33 cellular contexts compared by ENCODE assay signal in genomic region chr18:8965398-8965797, GRCh38.
"Had no signal": no experiment of that assay in that cellular context is flagged by ENCODE, and none has a peak within 500 bp of the region (broad histone marks: within the 10 kb centered on the region; RNA-seq: fewer than 3 reads in every experiment).

No MANE protein-coding gene starts in this region.

- H3K9me3 Mint-ChIP-seq: activated CD4-positive, alpha-beta memory T cell treated with anti-CD3 and anti-CD28 coated beads, Interleukin-2, amount 10 ng/mL, durations not matched to agents 7 days and 5 days; activated CD4-positive, alpha-beta T cell treated with anti-CD3 and anti-CD28 coated beads, Interleukin-2, amount 10 ng/mL, durations not matched to agents 7 days and 5 days; activated naive CD4-positive, alpha-beta T cell treated with anti-CD3 and anti-CD28 coated beads, Interleukin-2, amount 10 ng/mL, durations not matched to agents 7 days and 5 days; activated naive CD4-positive, alpha-beta T cell treated with anti-CD3 and anti-CD28 coated beads, Interleukin-2, amount 50 U/mL, for 72 hours; activated naive CD8-positive, alpha-beta T cell treated with anti-CD3 and anti-CD28 coated beads, Interleukin-2, amount 10 ng/mL, durations not matched to agents 7 days and 5 days; activated T-cell treated with anti-CD3 and anti-CD28 coated beads, Interleukin-2, amount 50 U/mL, for 24 hours; activated T-cell treated with anti-CD3 and anti-CD28 coated beads, Interleukin-2, amount 50 U/mL, for 72 hours; effector memory CD8-positive, alpha-beta T cell had no signal

- H3K27ac ChIP-seq: ascending aorta, breast epithelium, cardiac muscle cell, colonic mucosa, esophagus muscularis mucosa, foreskin keratinocyte, gastrocnemius medialis, heart left ventricle, VCaP had no signal

- H3K27ac Mint-ChIP-seq: activated CD4-positive, alpha-beta memory T cell treated with anti-CD3 and anti-CD28 coated beads, Interleukin-2, amount 10 ng/mL, durations not matched to agents 7 days and 5 days; activated CD4-positive, alpha-beta T cell treated with anti-CD3 and anti-CD28 coated beads, Interleukin-2, amount 10 ng/mL, durations not matched to agents 7 days and 5 days; activated naive CD4-positive, alpha-beta T cell treated with anti-CD3 and anti-CD28 coated beads, Interleukin-2, amount 10 ng/mL, durations not matched to agents 7 days and 5 days; activated naive CD4-positive, alpha-beta T cell treated with anti-CD3 and anti-CD28 coated beads, Interleukin-2, amount 50 U/mL, for 72 hours; activated naive CD8-positive, alpha-beta T cell treated with anti-CD3 and anti-CD28 coated beads, Interleukin-2, amount 10 ng/mL, durations not matched to agents 7 days and 5 days; activated T-cell treated with anti-CD3 and anti-CD28 coated beads, Interleukin-2, amount 50 U/mL, for 24 hours; activated T-cell treated with anti-CD3 and anti-CD28 coated beads, Interleukin-2, amount 50 U/mL, for 72 hours; brain; effector memory CD8-positive, alpha-beta T cell; WTC11 had no signal

- H3K27me3 Mint-ChIP-seq: activated CD4-positive, alpha-beta memory T cell treated with anti-CD3 and anti-CD28 coated beads, Interleukin-2, amount 10 ng/mL, durations not matched to agents 7 days and 5 days; activated T-cell treated with anti-CD3 and anti-CD28 coated beads, Interleukin-2, amount 50 U/mL, for 24 hours had no signal

- H3K36me3 ChIP-seq: ascending aorta, breast epithelium, cardiac muscle cell, colonic mucosa, esophagus muscularis mucosa, gastrocnemius medialis, heart left ventricle had no signal

- H3K4me3 ChIP-seq: ascending aorta, breast epithelium, cardiac muscle cell, colonic mucosa, esophagus muscularis mucosa, gastrocnemius medialis, heart left ventricle had no signal

- H3K4me3 Mint-ChIP-seq: activated CD4-positive, alpha-beta memory T cell treated with anti-CD3 and anti-CD28 coated beads, Interleukin-2, amount 10 ng/mL, durations not matched to agents 7 days and 5 days; activated CD4-positive, alpha-beta T cell treated with anti-CD3 and anti-CD28 coated beads, Interleukin-2, amount 10 ng/mL, durations not matched to agents 7 days and 5 days; activated naive CD4-positive, alpha-beta T cell treated with anti-CD3 and anti-CD28 coated beads, Interleukin-2, amount 10 ng/mL, durations not matched to agents 7 days and 5 days; activated naive CD8-positive, alpha-beta T cell treated with anti-CD3 and anti-CD28 coated beads, Interleukin-2, amount 10 ng/mL, durations not matched to agents 7 days and 5 days; activated T-cell treated with anti-CD3 and anti-CD28 coated beads, Interleukin-2, amount 50 U/mL, for 24 hours; activated T-cell treated with anti-CD3 and anti-CD28 coated beads, Interleukin-2, amount 50 U/mL, for 72 hours; brain; effector memory CD8-positive, alpha-beta T cell; WTC11 had no signal

- H3K4me1 Mint-ChIP-seq: activated CD4-positive, alpha-beta memory T cell treated with anti-CD3 and anti-CD28 coated beads, Interleukin-2, amount 10 ng/mL, durations not matched to agents 7 days and 5 days; activated CD4-positive, alpha-beta T cell treated with anti-CD3 and anti-CD28 coated beads, Interleukin-2, amount 10 ng/mL, durations not matched to agents 7 days and 5 days; activated naive CD4-positive, alpha-beta T cell treated with anti-CD3 and anti-CD28 coated beads, Interleukin-2, amount 10 ng/mL, durations not matched to agents 7 days and 5 days; activated naive CD8-positive, alpha-beta T cell treated with anti-CD3 and anti-CD28 coated beads, Interleukin-2, amount 10 ng/mL, durations not matched to agents 7 days and 5 days had no signal

- H3K9me3 ChIP-seq: ascending aorta, breast epithelium, colonic mucosa, esophagus muscularis mucosa, gastrocnemius medialis, heart left ventricle had no signal

- H3K36me3 Mint-ChIP-seq: activated naive CD4-positive, alpha-beta T cell treated with anti-CD3 and anti-CD28 coated beads, Interleukin-2, amount 10 ng/mL, durations not matched to agents 7 days and 5 days; activated naive CD4-positive, alpha-beta T cell treated with anti-CD3 and anti-CD28 coated beads, Interleukin-2, amount 50 U/mL, for 72 hours; activated naive CD8-positive, alpha-beta T cell treated with anti-CD3 and anti-CD28 coated beads, Interleukin-2, amount 10 ng/mL, durations not matched to agents 7 days and 5 days; brain had no signal

- DNase-seq: activated CD4-positive, alpha-beta memory T cell treated with anti-CD3 and anti-CD28 coated beads, Interleukin-2, amount 10 ng/mL, durations not matched to agents 7 days and 5 days; activated CD4-positive, alpha-beta T cell treated with anti-CD3 and anti-CD28 coated beads for 1 hour; activated CD4-positive, alpha-beta T cell treated with anti-CD3 and anti-CD28 coated beads for 4 hours; activated CD4-positive, alpha-beta T cell treated with anti-CD3 and anti-CD28 coated beads, Interleukin-2, amount 10 ng/mL, durations not matched to agents 7 days and 5 days; activated CD4-positive, alpha-beta T cell treated with anti-CD3 and anti-CD28 coated beads, Interleukin-2, amount 50 U/mL, for 4 hours; activated CD8-positive, alpha-beta memory T cell treated with anti-CD3 and anti-CD28 coated beads, Interleukin-2, amount 50 U/mL, for 48 hours; activated gamma-delta T cell; activated naive CD4-positive, alpha-beta T cell; activated naive CD4-positive, alpha-beta T cell treated with anti-CD3 and anti-CD28 coated beads, Interleukin-2, amount 10 ng/mL, durations not matched to agents 7 days and 5 days; activated naive CD8-positive, alpha-beta T cell treated with anti-CD3 and anti-CD28 coated beads, Interleukin-2, amount 10 ng/mL, durations not matched to agents 7 days and 5 days; activated T-cell treated with anti-CD3 and anti-CD28 coated beads for 4 hours; activated T-cell treated with anti-CD3 and anti-CD28 coated beads, Interleukin-2, amount 50 U/mL, for 24 hours; activated T-cell treated with anti-CD3 and anti-CD28 coated beads, Interleukin-2, amount 50 U/mL, for 72 hours; central memory CD4-positive, alpha-beta T cell; cerebellar nuclear complex; colonic mucosa; dermis blood vessel endothelial cell; effector CD4-positive, alpha-beta T cell; effector memory CD8-positive, alpha-beta T cell; erythroblast; foreskin keratinocyte; gastrocnemius medialis; glutamatergic neuron; heart left ventricle; T-helper 2 cell had no signal

- H3K4me1 ChIP-seq: ascending aorta, breast epithelium, colonic mucosa, gastrocnemius medialis, heart left ventricle had no signal

- H3K27me3 ChIP-seq: ascending aorta, breast epithelium, cardiac muscle cell, colonic mucosa, esophagus muscularis mucosa, foreskin keratinocyte, gastrocnemius medialis had no signal
